In genomic region chr1:17553970-17554369, GRCh38 we compare ENCODE assay signal across 13 cellular contexts. TPM values are rescaled to one million over a fixed set of nuclear protein-coding genes. Genes with fewer than 3 reads are reported as not detected.
DNase-seq lines count a peak whose midpoint lies in the region; ATAC-seq, FAIRE-seq and TF ChIP-seq lines count a peak whose summit lies in the region.
"Had no signal": no experiment of that assay in that cellular context is flagged by ENCODE, and none has a peak within 500 bp of the region (broad histone marks: within the 10 kb centered on the region; RNA-seq: fewer than 3 reads in every experiment).

No MANE protein-coding gene starts in this region.

- FAIRE-seq in A549 (lab: Jason Lieb, UNC): no peak

- no peak for TF ChIP-seq EP300 in A549 (IDR thresholded peaks at IDR 0.05)

- peak; percentile 49 to 81; a peak in 5 of 6 replicates for ATAC-seq in A549
- ATAC-seq in activated CD8-positive, alpha-beta T cell treated with anti-CD3 and anti-CD28 coated beads, Interleukin-2, amount 10 ng/mL, durations not matched to agents 7 days and 5 days: no peak
- ATAC-seq: heart left ventricle had no signal

- no peak overlapping the region for H3K4me3 ChIP-seq in A549
- H3K4me3 ChIP-seq: heart left ventricle, thyroid gland had no signal

- H3K27ac Mint-ChIP-seq in activated CD8-positive, alpha-beta T cell treated with anti-CD3 and anti-CD28 coated beads, Interleukin-2, amount 10 ng/mL, durations not matched to agents 7 days and 5 days: no peak overlapping the region
- H3K27ac Mint-ChIP-seq: activated CD4-positive, alpha-beta T cell treated with anti-CD3 and anti-CD28 coated beads, Interleukin-2, amount 10 ng/mL, durations not matched to agents 7 days and 5 days; naive B cell had no signal

- no peak for TF ChIP-seq POLR2A in A549 (IDR thresholded peaks at IDR 0.05; ENCODE audit: low read length)

- POLR2A ChIA-PET in A549 (lab: Yijun Ruan, JAX): interaction anchor here (0.6 to 1.2 kb wide), 3 partner anchors 9 to 54 kb away, joined by 3 to 4 read pairs (median 4); partner anchors contain the start of gene ARHGEF10L
- POLR2A ChIA-PET in activated CD8-positive, alpha-beta T cell treated with anti-CD3 and anti-CD28 coated beads, Interleukin-2, amount 10 ng/mL, durations not matched to agents 7 days and 5 days (lab: Charles Lee): no interaction called here

- no peaks in the 10 kb centered on the region for H3K9me3 Mint-ChIP-seq in activated CD8-positive, alpha-beta T cell treated with anti-CD3 and anti-CD28 coated beads, Interleukin-2, amount 10 ng/mL, durations not matched to agents 7 days and 5 days (ENCODE audit: insufficient read depth)
- H3K9me3 Mint-ChIP-seq: activated CD4-positive, alpha-beta T cell treated with anti-CD3 and anti-CD28 coated beads, Interleukin-2, amount 10 ng/mL, durations not matched to agents 7 days and 5 days; naive B cell had no signal

- TF ChIP-seq CTCF in A549 (IDR thresholded peaks at IDR 0.05): no peak

- H3K4me2 ChIP-seq in A549: peak overlapping the region; percentile 49

- H3K27me3 Mint-ChIP-seq in activated CD8-positive, alpha-beta T cell treated with anti-CD3 and anti-CD28 coated beads, Interleukin-2, amount 10 ng/mL, durations not matched to agents 7 days and 5 days (ENCODE audit: low read depth): peaks cover 15% of the 10 kb centered on the region

- no peak overlapping the region for H3K4me3 Mint-ChIP-seq in activated CD8-positive, alpha-beta T cell treated with anti-CD3 and anti-CD28 coated beads, Interleukin-2, amount 10 ng/mL, durations not matched to agents 7 days and 5 days
- H3K4me3 Mint-ChIP-seq: activated CD4-positive, alpha-beta T cell treated with anti-CD3 and anti-CD28 coated beads, Interleukin-2, amount 10 ng/mL, durations not matched to agents 7 days and 5 days; naive B cell had no signal

- no peaks in the 10 kb centered on the region for H3K9me3 ChIP-seq in A549
- H3K9me3 ChIP-seq: heart left ventricle, thyroid gland had no signal

- H3K27ac ChIP-seq in A549: peak overlapping the region; percentile 14 to 73; a peak in 4 of 6 replicates
- H3K27ac ChIP-seq: heart left ventricle, thyroid gland had no signal

- TF ChIP-seq RAD21 in A549 (conservative IDR thresholded peaks at IDR 0.05 in 1 of 2, IDR thresholded peaks at IDR 0.05 in 1 of 2): no peak

- peaks cover 40% of the 10 kb centered on the region for H3K4me1 ChIP-seq in A549

- WGBS in A549 (ENCODE audit: missing lambda C conversion rate): 34% methylated on average over 4 of the region's 7 CpGs

- peak in 1 of 2 experiments; percentile 45 for DNase-seq in A549 (ENCODE audit: low read depth in 1 of 2, low spot score in 1 of 2)
- DNase-seq in HPDE6-E6E7 (ENCODE audit: extremely low spot score): peak; percentile 87
- DNase-seq in brain pericyte (ENCODE audit: low read depth, low spot score): peak; percentile 40
- peak; percentile 92 for DNase-seq in kidney tubule cell (ENCODE audit: low spot score)
- DNase-seq in NCI-H2029 (lab: John Stamatoyannopoulos, UW): no peak
- DNase-seq in NK-92 (lab: John Stamatoyannopoulos, UW; ENCODE audit: unreplicated experiment): no peak
- no peak for DNase-seq in retina
- no peak for DNase-seq in activated CD8-positive, alpha-beta T cell treated with anti-CD3 and anti-CD28 coated beads, Interleukin-2, amount 10 ng/mL, durations not matched to agents 7 days and 5 days
- DNase-seq: activated CD4-positive, alpha-beta T cell treated with anti-CD3 and anti-CD28 coated beads, Interleukin-2, amount 10 ng/mL, durations not matched to agents 7 days and 5 days; heart left ventricle; naive B cell; OCI-M1; thyroid gland had no signal

- H3K4me1 Mint-ChIP-seq in activated CD8-positive, alpha-beta T cell treated with anti-CD3 and anti-CD28 coated beads, Interleukin-2, amount 10 ng/mL, durations not matched to agents 7 days and 5 days (ENCODE audit: low read depth): no peaks in the 10 kb centered on the region
- H3K4me1 Mint-ChIP-seq: activated CD4-positive, alpha-beta T cell treated with anti-CD3 and anti-CD28 coated beads, Interleukin-2, amount 10 ng/mL, durations not matched to agents 7 days and 5 days; naive B cell had no signal

- CTCF ChIA-PET in A549 (lab: Yijun Ruan, JAX): interaction anchor here (0.6 to 2.8 kb wide), 3 partner anchors 15 to 52 kb away, joined by 3 to 13 read pairs (median 10); no protein-coding TSS in a partner anchor
- CTCF ChIA-PET in activated CD8-positive, alpha-beta T cell treated with anti-CD3 and anti-CD28 coated beads, Interleukin-2, amount 10 ng/mL, durations not matched to agents 7 days and 5 days (lab: Charles Lee): interaction anchor here (1.5 kb wide), 1 partner anchor 9 kb away, joined by 4 read pairs; no protein-coding TSS in a partner anchor

- no peaks in the 10 kb centered on the region for H3K36me3 Mint-ChIP-seq in activated CD8-positive, alpha-beta T cell treated with anti-CD3 and anti-CD28 coated beads, Interleukin-2, amount 10 ng/mL, durations not matched to agents 7 days and 5 days (ENCODE audit: low read depth)
- H3K36me3 Mint-ChIP-seq: naive B cell had no signal

TF ChIP-seq in A549, 52 proteins besides CTCF, POLR2A, EP300 and RAD21:
- no peak for TF ChIP-seq FOSL2 (IDR thresholded peaks at IDR 0.05)
- peak; percentile 69 for TF ChIP-seq FOSL2 (CRISPR knock-in tag; IDR thresholded peaks at IDR 0.05)
- TF ChIP-seq, protein P1, sequence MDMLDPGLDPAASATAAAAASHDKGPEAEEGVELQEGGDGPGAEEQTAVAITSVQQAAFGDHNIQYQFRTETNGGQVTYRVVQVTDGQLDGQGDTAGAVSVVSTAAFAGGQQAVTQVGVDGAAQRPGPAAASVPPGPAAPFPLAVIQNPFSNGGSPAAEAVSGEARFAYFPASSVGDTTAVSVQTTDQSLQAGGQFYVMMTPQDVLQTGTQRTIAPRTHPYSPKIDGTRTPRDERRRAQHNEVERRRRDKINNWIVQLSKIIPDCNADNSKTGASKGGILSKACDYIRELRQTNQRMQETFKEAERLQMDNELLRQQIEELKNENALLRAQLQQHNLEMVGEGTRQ (IDR thresholded peaks at IDR 0.05): no peak

RNA-seq across cellular contexts. Expression of gene ARHGEF10L, which starts 14.5 kb away (rescaled TPM):
- polyA plus RNA-seq in A549 (2011; rRNA removed): 3.5 and 4.1 TPM in 2 replicates
- 5.9 and 8.0 TPM in 2 replicates for polyA plus RNA-seq in A549 (2012; cell fraction: cytosol; rRNA removed)
- 15.0 and 18.0 TPM in 2 replicates for polyA plus RNA-seq in A549 (2012; cell fraction: nucleus; rRNA removed)
- polyA plus RNA-seq in A549 (2017; fragmentation: RNase III; extraction: RNeasy Plus Mini Kit Qiagen cat#74134 plus additional on column Dnase treatment): 4.1 to 5.2 TPM (median 4.4 TPM) in 3 replicates
- 7.6 and 10.9 TPM in 2 replicates for polyA minus RNA-seq in A549 (2011; rRNA and poly(A)+ RNA removed)
- total RNA-seq in activated CD8-positive, alpha-beta T cell treated with anti-CD3 and anti-CD28 coated beads, Interleukin-2, amount 10 ng/mL, durations not matched to agents 7 days and 5 days: not detected
- total RNA-seq: activated CD4-positive, alpha-beta T cell treated with anti-CD3 and anti-CD28 coated beads, Interleukin-2, amount 10 ng/mL, durations not matched to agents 7 days and 5 days had no signal

Comparison
In these comparisons a context has a peak if more than half of its experiments do, and no peak if none do; other contexts are left out.
1. DNase-seq: peak in HPDE6-E6E7 (single experiment), brain pericyte (single experiment) and kidney tubule cell (single experiment); none in NCI-H2029 (single experiment), NK-92 (single experiment), retina (single experiment) and activated CD8-positive, alpha-beta T cell treated with anti-CD3 and anti-CD28 coated beads, Interleukin-2, amount 10 ng/mL, durations not matched to agents 7 days and 5 days (single experiment).